ENCODE assay signal across 8 cellular contexts in the genomic region with DNA sequence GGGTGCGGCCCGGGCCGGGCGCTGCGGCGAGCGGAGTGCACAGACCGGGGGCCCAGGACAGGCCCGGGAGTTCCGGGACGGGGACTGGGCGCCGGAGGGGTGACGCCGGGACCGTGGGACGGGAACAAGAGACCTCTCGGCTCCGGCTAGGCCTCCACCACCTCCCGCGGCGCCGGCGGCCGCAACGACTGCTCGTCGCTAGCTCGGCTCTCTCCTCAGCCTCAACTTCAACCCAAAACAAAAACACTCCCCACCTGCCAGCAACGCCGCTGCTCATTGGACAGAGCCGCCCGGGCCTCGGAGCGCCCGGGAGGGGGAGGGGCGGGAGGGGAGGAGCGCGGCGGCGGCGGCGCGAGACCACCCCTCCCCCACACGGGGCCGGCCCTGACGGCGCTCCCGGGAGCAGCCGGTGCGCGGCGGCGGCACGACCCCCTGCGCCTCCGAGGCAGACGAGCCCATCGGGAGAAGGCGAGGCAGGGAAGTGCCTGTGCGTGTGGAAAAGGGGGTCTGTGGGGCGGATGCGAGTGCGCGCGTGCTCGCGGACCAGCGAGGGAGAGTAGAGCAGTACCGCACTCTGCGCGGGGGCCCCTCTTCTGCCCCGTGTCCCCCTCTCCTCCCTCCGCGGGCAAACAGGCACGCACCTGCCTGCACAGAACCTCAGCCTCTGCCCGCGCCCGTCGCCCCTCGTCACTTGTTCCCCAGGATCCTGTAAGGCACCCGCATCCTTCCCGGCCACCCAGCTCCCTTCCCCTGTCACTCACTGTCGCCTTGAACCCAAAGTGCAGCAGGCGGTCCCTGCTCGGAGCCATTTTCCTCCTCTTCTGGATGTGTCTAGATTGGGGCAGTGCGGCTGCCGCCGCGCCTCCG. TPM values are rescaled to one million over a fixed set of nuclear protein-coding genes. Genes with fewer than 3 reads are reported as not detected.
A peak's percentile ranks its signal among the peaks of the same experiment; 100 is the strongest.
DNase-seq lines count a peak whose midpoint lies in the region; ATAC-seq lines count a peak whose summit lies in the region.

A gene with protein sequence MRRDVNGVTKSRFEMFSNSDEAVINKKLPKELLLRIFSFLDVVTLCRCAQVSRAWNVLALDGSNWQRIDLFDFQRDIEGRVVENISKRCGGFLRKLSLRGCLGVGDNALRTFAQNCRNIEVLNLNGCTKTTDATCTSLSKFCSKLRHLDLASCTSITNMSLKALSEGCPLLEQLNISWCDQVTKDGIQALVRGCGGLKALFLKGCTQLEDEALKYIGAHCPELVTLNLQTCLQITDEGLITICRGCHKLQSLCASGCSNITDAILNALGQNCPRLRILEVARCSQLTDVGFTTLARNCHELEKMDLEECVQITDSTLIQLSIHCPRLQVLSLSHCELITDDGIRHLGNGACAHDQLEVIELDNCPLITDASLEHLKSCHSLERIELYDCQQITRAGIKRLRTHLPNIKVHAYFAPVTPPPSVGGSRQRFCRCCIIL (minus strand): TSS at position 215 of the 867 bp plus-strand sequence. CDS start 224 bp downstream, outside the sequence.

- H3K9me3 Mint-ChIP-seq in activated T-helper 1 cell treated with anti-CD3 and anti-CD28 coated beads, Interleukin-12 subunit alpha, Interleukin-12 subunit beta, Interleukin-2, Interleukin-4 antibody, amounts not matched to agents 30 ng/mL and 10 ng/mL and 1 ng/mL, durations not matched to agents 14 hours and 24 hours and 36 hours, result no peaks in the 10 kb centered on the region
- H3K9me3 Mint-ChIP-seq in naive B cell, result no peaks in the 10 kb centered on the region

- peaks cover 2% of the 10 kb centered on the region for H3K36me3 Mint-ChIP-seq in activated T-helper 1 cell treated with anti-CD3 and anti-CD28 coated beads, Interleukin-12 subunit alpha, Interleukin-12 subunit beta, Interleukin-2, Interleukin-4 antibody, amounts not matched to agents 30 ng/mL and 10 ng/mL and 1 ng/mL, durations not matched to agents 14 hours and 24 hours and 36 hours (ENCODE audit: low read depth)
- H3K36me3 Mint-ChIP-seq in naive B cell, result no peaks in the 10 kb centered on the region

- H3K4me3 Mint-ChIP-seq in activated T-helper 1 cell treated with anti-CD3 and anti-CD28 coated beads, Interleukin-12 subunit alpha, Interleukin-12 subunit beta, Interleukin-2, Interleukin-4 antibody, amounts not matched to agents 30 ng/mL and 10 ng/mL and 1 ng/mL, durations not matched to agents 14 hours and 24 hours and 36 hours, result peak within 1 kb of the TSS; percentile 94
- peak within 1 kb of the TSS; percentile 92 to 99 (median 98) for H3K4me3 Mint-ChIP-seq in naive B cell

- intact Hi-C loops in activated T-helper 1 cell treated with anti-CD3 and anti-CD28 coated beads, Interleukin-12 subunit alpha, Interleukin-12 subunit beta, Interleukin-2, Interleukin-4 antibody, amounts not matched to agents 30 ng/mL and 10 ng/mL and 1 ng/mL, durations not matched to agents 14 hours and 24 hours and 36 hours (cut with micrococcal nuclease), result loop anchor here (1.0 to 10.0 kb wide), 7 partner anchors 50 to 699 kb away; a partner anchor contains a TSS

- DNase-seq in DMS53 treated with DMSO at 0.1 percent for 48 hours (lab: John Stamatoyannopoulos, UW; ENCODE audit: unreplicated experiment), result peak; percentile 49
- peak; percentile 87 to 91 for DNase-seq in Kasumi-1 (lab: John Stamatoyannopoulos, UW)
- peak; percentile 94 for DNase-seq in RPMI8226
- DNase-seq in activated T-helper 1 cell treated with anti-CD3 and anti-CD28 coated beads, Interleukin-12 subunit alpha, Interleukin-12 subunit beta, Interleukin-2, Interleukin-4 antibody, amounts not matched to agents 30 ng/mL and 10 ng/mL and 1 ng/mL, durations not matched to agents 14 hours and 24 hours and 36 hours (ENCODE audit: low spot score), result peak; percentile 84
- peak; percentile 87 for DNase-seq in fibroblast of gingiva (ENCODE audit: low read depth)
- peak; percentile 86 for DNase-seq in naive B cell
- peak; percentile 74 to 81 for DNase-seq in stimulated activated CD8-positive, alpha-beta memory T cell treated with anti-CD3 and anti-CD28 coated beads, Interleukin-7, amount 100 ng/mL, for 48 hours (ENCODE audit: extremely low read depth in 1 of 2, low read depth in 1 of 2)

- H3K27ac Mint-ChIP-seq in activated T-helper 1 cell treated with anti-CD3 and anti-CD28 coated beads, Interleukin-12 subunit alpha, Interleukin-12 subunit beta, Interleukin-2, Interleukin-4 antibody, amounts not matched to agents 30 ng/mL and 10 ng/mL and 1 ng/mL, durations not matched to agents 14 hours and 24 hours and 36 hours, result peak within 1 kb of the TSS; percentile 98
- H3K27ac Mint-ChIP-seq in naive B cell, result peak within 1 kb of the TSS; percentile 86 to 98 (median 96)

- no peaks in the 10 kb centered on the region for H3K27me3 Mint-ChIP-seq in activated T-helper 1 cell treated with anti-CD3 and anti-CD28 coated beads, Interleukin-12 subunit alpha, Interleukin-12 subunit beta, Interleukin-2, Interleukin-4 antibody, amounts not matched to agents 30 ng/mL and 10 ng/mL and 1 ng/mL, durations not matched to agents 14 hours and 24 hours and 36 hours (ENCODE audit: insufficient read depth)
- no peaks in the 10 kb centered on the region for H3K27me3 Mint-ChIP-seq in naive B cell

- ATAC-seq in GM21786 (IDR thresholded peaks at IDR 0.05; ENCODE audit: unreplicated experiment) (peak; percentile 56), naive B cell (ENCODE audit: low read depth in 2 of 2) (peak; percentile 81 to 82)

- peaks cover 40% of the 10 kb centered on the region for H3K4me1 Mint-ChIP-seq in activated T-helper 1 cell treated with anti-CD3 and anti-CD28 coated beads, Interleukin-12 subunit alpha, Interleukin-12 subunit beta, Interleukin-2, Interleukin-4 antibody, amounts not matched to agents 30 ng/mL and 10 ng/mL and 1 ng/mL, durations not matched to agents 14 hours and 24 hours and 36 hours (ENCODE audit: low read depth)
- H3K4me1 Mint-ChIP-seq in naive B cell, result peaks cover 12 to 23% (median 13%) of the 10 kb centered on the region in 3 donors

RNA-seq across cellular contexts. Expression of the gene that starts here (rescaled TPM):
- 20.1 and 25.6 TPM in 2 replicates for total RNA-seq in activated T-helper 1 cell treated with anti-CD3 and anti-CD28 coated beads, Interleukin-12 subunit alpha, Interleukin-12 subunit beta, Interleukin-2, Interleukin-4 antibody, amounts not matched to agents 30 ng/mL and 10 ng/mL and 1 ng/mL, durations not matched to agents 14 hours and 24 hours and 36 hours
- 1 to 10 TPM in 5 of 6 donors, under 1 TPM in 1; 0.74 to 7.2 (median 4.0) TPM for polyA plus RNA-seq in naive B cell (ENCODE audit: low read depth in 6 of 6)

Comparison
In these comparisons a context has a peak if more than half of its experiments do, and no peak if none do; other contexts are left out.
1. Peak in every context shown above with its lines: DNase-seq and ATAC-seq.